ENCODE assay signal across 28 cellular contexts in the genomic region with DNA sequence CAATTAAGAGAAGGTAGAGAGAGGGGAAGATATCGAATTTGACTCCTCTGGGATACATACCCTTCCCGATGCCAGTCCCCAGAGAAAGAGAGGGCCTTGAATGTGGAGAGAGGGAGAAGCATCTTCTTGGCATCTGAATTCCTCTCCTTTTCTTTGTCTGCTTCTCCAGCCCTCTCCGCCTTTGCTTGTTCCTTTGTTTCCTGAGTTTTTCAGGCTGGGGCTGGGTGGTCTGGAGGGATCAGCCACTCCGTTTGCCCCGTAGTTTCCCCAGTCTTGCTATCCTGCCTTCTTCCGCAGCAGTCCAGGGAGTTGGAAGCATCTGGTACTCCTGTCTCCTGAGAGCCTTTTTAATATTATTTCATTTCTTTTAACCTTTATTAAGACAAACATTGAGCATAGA.
"Had no signal": no experiment of that assay in that cellular context is flagged by ENCODE, and none has a peak within 500 bp of the region (broad histone marks: within the 10 kb centered on the region; RNA-seq: fewer than 3 reads in every experiment).

No MANE protein-coding gene starts in this region.

- H3K4me3 Mint-ChIP-seq: naive B cell; natural killer cell treated with Interleukin-12 subunit alpha and Interleukin-12 subunit beta and Interleukin-15 and Interleukin-18, amount 100 ng/mL, for 72 hours; stimulated activated naive CD8-positive, alpha-beta T cell treated with anti-CD3 and anti-CD28 coated beads, Interleukin-15, amount 100 ng/mL, for 72 hours had no signal

- H3K36me3 Mint-ChIP-seq: naive B cell; natural killer cell treated with Interleukin-12 subunit alpha and Interleukin-12 subunit beta and Interleukin-15 and Interleukin-18, amount 100 ng/mL, for 72 hours had no signal

- H3K9ac ChIP-seq: parathyroid adenoma had no signal

- ATAC-seq: foreskin keratinocyte; gastroesophageal sphincter; heart right ventricle; left ventricle myocardium superior; lower lobe of right lung; mucosa of descending colon; natural killer cell treated with Interleukin-12 subunit alpha and Interleukin-12 subunit beta and Interleukin-15 and Interleukin-18, amount 100 ng/mL, for 72 hours; sciatic nerve; stimulated activated naive CD8-positive, alpha-beta T cell treated with anti-CD3 and anti-CD28 coated beads, Interleukin-15, amount 100 ng/mL, for 72 hours; upper lobe of right lung had no signal

- H3K4me1 ChIP-seq: lower lobe of right lung, parathyroid adenoma, uterus had no signal

- H3K27ac Mint-ChIP-seq: natural killer cell treated with Interleukin-12 subunit alpha and Interleukin-12 subunit beta and Interleukin-15 and Interleukin-18, amount 100 ng/mL, for 72 hours; progenitor cell of endocrine pancreas; stimulated activated naive CD8-positive, alpha-beta T cell treated with anti-CD3 and anti-CD28 coated beads, Interleukin-15, amount 100 ng/mL, for 72 hours had no signal

- H3K4me1 Mint-ChIP-seq: naive B cell; stimulated activated naive CD8-positive, alpha-beta T cell treated with anti-CD3 and anti-CD28 coated beads, Interleukin-15, amount 100 ng/mL, for 72 hours had no signal

- H2AFZ ChIP-seq: parathyroid adenoma had no signal

- H3K79me2 ChIP-seq: parathyroid adenoma had no signal

- H3K27ac ChIP-seq: dorsolateral prefrontal cortex, esophagus muscularis mucosa, foreskin keratinocyte, gastroesophageal sphincter, heart right ventricle, lower lobe of right lung, neutrophil, parathyroid adenoma, suprapubic skin, transverse colon, upper lobe of right lung, uterus had no signal

- H3K27me3 ChIP-seq: esophagus muscularis mucosa, foreskin keratinocyte, gastroesophageal sphincter, transverse colon, upper lobe of right lung, uterus had no signal

- H3K4me3 ChIP-seq: dorsolateral prefrontal cortex, esophagus muscularis mucosa, gastroesophageal sphincter, heart right ventricle, lower lobe of right lung, mucosa of descending colon, smooth muscle cell, suprapubic skin, transverse colon, upper lobe of right lung, uterus had no signal

- DNase-seq: cerebellar nuclear complex; dorsolateral prefrontal cortex; effector CD8-positive, alpha-beta T cell; foreskin keratinocyte; heart right ventricle; hippocampal formation; left ventricle myocardium superior; lower lobe of right lung; mucosa of descending colon; naive B cell; stimulated activated CD4-positive, alpha-beta T cell treated with anti-CD3 and anti-CD28 coated beads, Interleukin-12 subunit alpha, Interleukin-12 subunit beta, amount 100 ng/mL, for 4 hours; stimulated activated CD4-positive, alpha-beta T cell treated with anti-CD3 and anti-CD28 coated beads, Interleukin-1b, Interleukin-23, amount 100 ng/mL, for 48 hours; stimulated activated CD4-positive, alpha-beta T cell treated with anti-CD3 and anti-CD28 coated beads, Interleukin-4, amount 100 ng/mL, for 1 hour; stimulated activated CD8-positive, alpha-beta memory T cell treated with anti-CD3 and anti-CD28 coated beads, Interleukin-4, amount 100 ng/mL, for 48 hours; stimulated activated naive CD4-positive, alpha-beta T cell; stimulated activated naive CD8-positive, alpha-beta T cell treated with anti-CD3 and anti-CD28 coated beads, Interleukin-15, amount 100 ng/mL, for 72 hours; transverse colon; upper lobe of right lung; uterus had no signal

- H3K4me2 ChIP-seq: smooth muscle cell had no signal

- H3K36me3 ChIP-seq: esophagus muscularis mucosa, gastroesophageal sphincter, heart right ventricle, lower lobe of right lung, neutrophil, suprapubic skin, transverse colon, upper lobe of right lung, uterus had no signal
